In genomic region chr10:119078422-119079179, GRCh38 we compare ENCODE assay signal across 2 cellular contexts.
TF ChIP-seq lines count a peak whose summit lies in the region.

No MANE protein-coding gene starts in this region.

TF ChIP-seq in SK-N-SH, 30 proteins besides CTCF, POLR2A, EP300 and RAD21 (continued from another document):
- no peak for TF ChIP-seq USF2 (IDR thresholded peaks at IDR 0.05; ENCODE audit: borderline replicate concordance, low read depth, low read length)
TF ChIP-seq in SK-N-SH: peak in this region for 0.

TF ChIP-seq in SK-N-SH treated with all-trans-retinoic acid at 6 μM for 48 hours, 23 proteins besides CTCF, POLR2A, EP300 and RAD21 (continued from another document):
- no peak for TF ChIP-seq CSDC2 (CRISPR knock-in tag; IDR thresholded peaks at IDR 0.05)
- no peak for TF ChIP-seq ZFP30 (CRISPR knock-in tag; IDR thresholded peaks at IDR 0.05)
- no peak for TF ChIP-seq ZC3H10 (CRISPR knock-in tag; IDR thresholded peaks at IDR 0.05)
- TF ChIP-seq ZNF8 (CRISPR knock-in tag; IDR thresholded peaks at IDR 0.05), result no peak
- no peak for TF ChIP-seq ARNTL (CRISPR knock-in tag; IDR thresholded peaks at IDR 0.05; ENCODE audit: borderline replicate concordance, low read depth)
- TF ChIP-seq PATZ1 (CRISPR knock-in tag; IDR thresholded peaks at IDR 0.05; ENCODE audit: borderline replicate concordance), result no peak
- TF ChIP-seq TCF4 (CRISPR knock-in tag; IDR thresholded peaks at IDR 0.05; ENCODE audit: borderline replicate concordance), result no peak
- TF ChIP-seq TOX (CRISPR knock-in tag; IDR thresholded peaks at IDR 0.05; ENCODE audit: borderline replicate concordance), result no peak
- TF ChIP-seq, protein P1, sequence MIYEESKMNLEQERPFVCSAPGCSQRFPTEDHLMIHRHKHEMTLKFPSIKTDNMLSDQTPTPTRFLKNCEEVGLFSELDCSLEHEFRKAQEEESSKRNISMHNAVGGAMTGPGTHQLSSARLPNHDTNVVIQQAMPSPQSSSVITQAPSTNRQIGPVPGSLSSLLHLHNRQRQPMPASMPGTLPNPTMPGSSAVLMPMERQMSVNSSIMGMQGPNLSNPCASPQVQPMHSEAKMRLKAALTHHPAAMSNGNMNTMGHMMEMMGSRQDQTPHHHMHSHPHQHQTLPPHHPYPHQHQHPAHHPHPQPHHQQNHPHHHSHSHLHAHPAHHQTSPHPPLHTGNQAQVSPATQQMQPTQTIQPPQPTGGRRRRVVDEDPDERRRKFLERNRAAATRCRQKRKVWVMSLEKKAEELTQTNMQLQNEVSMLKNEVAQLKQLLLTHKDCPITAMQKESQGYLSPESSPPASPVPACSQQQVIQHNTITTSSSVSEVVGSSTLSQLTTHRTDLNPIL (CRISPR knock-in tag; IDR thresholded peaks at IDR 0.05; ENCODE audit: low read depth), result no peak
TF ChIP-seq in SK-N-SH treated with all-trans-retinoic acid at 6 μM for 48 hours: peak in this region for 0.
